8 cellular contexts compared by ENCODE assay signal in the genomic region with DNA sequence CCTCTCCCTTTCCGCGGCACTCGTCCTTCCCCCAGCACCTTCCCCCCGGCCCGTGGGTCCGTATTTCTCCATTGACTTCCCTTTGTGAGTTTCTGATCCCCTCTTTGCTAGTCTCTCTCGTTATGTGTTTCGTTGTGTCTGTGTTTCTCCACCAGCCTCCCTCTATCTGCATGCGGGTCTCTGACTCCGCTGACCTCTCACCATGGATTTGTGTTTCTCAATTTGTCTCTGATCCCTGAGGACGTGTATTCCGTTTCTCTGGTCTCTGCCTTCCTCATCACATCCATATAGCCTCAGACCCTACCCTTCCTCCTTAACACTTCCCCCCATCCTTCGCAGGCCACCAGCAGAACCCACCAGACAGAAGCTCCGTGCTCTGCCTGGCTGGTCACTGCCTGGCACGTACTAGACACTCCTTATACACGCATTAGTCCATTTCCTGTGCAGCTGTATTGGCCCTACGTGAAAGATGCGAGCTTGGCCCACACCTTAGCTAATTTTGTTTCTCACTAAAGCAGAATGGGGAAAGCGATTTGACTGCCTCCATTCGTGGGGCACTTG. TPM values are rescaled to one million over a fixed set of nuclear protein-coding genes. Genes with fewer than 3 reads are reported as not detected.
A peak's percentile ranks its signal among the peaks of the same experiment; 100 is the strongest.
DNase-seq lines count a peak whose midpoint lies in the region; ATAC-seq, FAIRE-seq and TF ChIP-seq lines count a peak whose summit lies in the region.

No MANE protein-coding gene starts in this region.

- TF ChIP-seq EP300 in GM12878 (IDR thresholded peaks at IDR 0.05; ENCODE audit: borderline replicate concordance in 1 of 2, control insufficient read depth in 1 of 2, low read depth in 2 of 2, low read length in 2 of 2), result no peak

- no peak for TF ChIP-seq RAD21 in GM12878 (IDR thresholded peaks at IDR 0.05; ENCODE audit: insufficient read depth, low read depth, low read length)

- SMC1A ChIA-PET in GM12878 (lab: Charles Lee; ENCODE audit: uncharacterized antibody, unreplicated experiment), result no interaction called here

- H3K9me3 ChIP-seq in GM12878 (replicated peaks; ENCODE audit: control insufficient read depth, insufficient read depth, low read length) (no peaks in the 10 kb centered on the region), subcutaneous abdominal adipose tissue (ENCODE audit: control insufficient read depth in 5 of 5, low read length in 5 of 5) (no peaks in the 10 kb centered on the region)

- H4K20me1 ChIP-seq in GM12878 (ENCODE audit: control insufficient read depth, insufficient read depth), result no peaks in the 10 kb centered on the region

- peak overlapping the region; percentile 69 for H3K27ac ChIP-seq in GM12878 (ENCODE audit: control insufficient read depth, insufficient read depth)
- peak overlapping the region; percentile 66 for H3K27ac ChIP-seq in subcutaneous abdominal adipose tissue (ENCODE audit: low read depth, low read length)

- in situ Hi-C loops in G401 (cut with HindIII; ENCODE audit: low sequenced_read_pairs), result no loop called here
- in situ Hi-C loops in GM12878 (cut with MboI), result loop anchor here (10.0 to 25.0 kb wide), 3 partner anchors 464 to 1563 kb away; no protein-coding TSS in a partner anchor

- H3K27me3 ChIP-seq in GM12878 (replicated peaks in 1 of 2; ENCODE audit: control insufficient read depth in 2 of 2, insufficient read depth in 2 of 2, low read length in 1 of 2), result no peaks in the 10 kb centered on the region
- H3K27me3 ChIP-seq in subcutaneous abdominal adipose tissue (ENCODE audit: control insufficient read depth in 5 of 5, insufficient read depth in 4 of 5, low read length in 5 of 5), result no peaks in the 10 kb centered on the region

- CTCF ChIA-PET in GM12878 (lab: Yijun Ruan, JAX), result interaction anchor here (0.6 to 1.7 kb wide), 3 partner anchors 8 to 211 kb away, joined by 3 to 5 read pairs (median 4); a partner anchor contains a TSS

- POLR2A ChIA-PET in GM12878 (lab: Charles Lee), result interaction anchor here (0.9 kb wide), 1 partner anchor 8 kb away, joined by 3 read pairs; a partner anchor contains a TSS

- H3K4me2 ChIP-seq in GM12878 (ENCODE audit: control insufficient read depth, insufficient read depth), result peak overlapping the region; percentile 79

- DNase-seq in G401 (ENCODE audit: low spot score), result peak; percentile 25
- no peak for DNase-seq in Jurkat, Clone E6-1 (ENCODE audit: low read depth, low spot score)
- no peak for DNase-seq in GM12878 (ENCODE audit: low read depth, low spot score)
- DNase-seq in left kidney (ENCODE audit: low read depth, low spot score), result peak; percentile 41
- no peak for DNase-seq in H54 (ENCODE audit: insufficient read length, low spot score)

- H2AFZ ChIP-seq in GM12878 (ENCODE audit: control insufficient read depth, low read depth, low read length), result peak overlapping the region; percentile 84

- 6% methylated on average over 14 of the region's 20 CpGs for WGBS in GM12878 (ENCODE audit: insufficient coverage, insufficient replicate concordance, low lambda C conversion rate, missing lambda C conversion rate)

- no peak for FAIRE-seq in GM12878 (lab: Jason Lieb, UNC)
- no peak for FAIRE-seq in H54 (lab: Jason Lieb, UNC)

- intact Hi-C loops in GM12878 (cut with micrococcal nuclease; ENCODE audit: unreplicated experiment), result loop anchor here (5.0 kb wide), 1 partner anchor 93 kb away; a partner anchor contains a TSS

- no TSS peak for BruUV-seq in GM12878 (replicated peaks; lab: Mats Ljungman, UMichigan)

- peaks cover 6 to 9% of the 10 kb centered on the region in 2 experiments; a peak in 3 of 4 replicates for H3K36me3 ChIP-seq in GM12878 (ENCODE audit: control insufficient read depth in 2 of 2, insufficient read depth in 2 of 2, low read length in 1 of 2)
- peaks cover 0 to 20% (median 18%) of the 10 kb centered on the region in 5 donors for H3K36me3 ChIP-seq in subcutaneous abdominal adipose tissue (ENCODE audit: control insufficient read depth in 5 of 5, insufficient read depth in 5 of 5, low read length in 5 of 5)

- TF ChIP-seq POLR2A in GM12878 (IDR thresholded peaks at IDR 0.05; ENCODE audit: low read depth, low read length), result no peak
- TF ChIP-seq POLR2A in H54 (IDR thresholded peaks at IDR 0.05; ENCODE audit: low read depth, low read length), result no peak

- H3K9ac ChIP-seq in GM12878 (ENCODE audit: control insufficient read depth, insufficient read depth, low read length) (peak overlapping the region; percentile 82), subcutaneous abdominal adipose tissue (ENCODE audit: low read length in 5 of 5) (peak overlapping the region; percentile 54 to 98 (median 94))

- peak overlapping the region; percentile 90 for H3K4me3 ChIP-seq in Jurkat, Clone E6-1 (ENCODE audit: low read length)
- peak overlapping the region; percentile 85 for H3K4me3 ChIP-seq in GM12878
- peak overlapping the region; percentile 72 to 88 (median 87) for H3K4me3 ChIP-seq in subcutaneous abdominal adipose tissue (ENCODE audit: low read depth in 1 of 5, low read length in 5 of 5)

- RAD21 ChIA-PET in GM12878 (lab: Charles Lee; ENCODE audit: unreplicated experiment), result no interaction called here

- H3K79me2 ChIP-seq in GM12878 (ENCODE audit: control insufficient read depth, insufficient read depth, low read length), result peaks cover 13% of the 10 kb centered on the region

- no peak for TF ChIP-seq CTCF in GM12878 (IDR thresholded peaks at IDR 0.05 in 2 of 3, conservative IDR thresholded peaks at IDR 0.05 in 1 of 3; ENCODE audit: control insufficient read depth in 2 of 3, extremely low read depth in 1 of 3, insufficient read depth in 1 of 3, low read depth in 3 of 3, low read length in 3 of 3)

- ATAC-seq in GM12878, result peak; percentile 18
- ATAC-seq in HG02588 (IDR thresholded peaks at IDR 0.05; ENCODE audit: unreplicated experiment), result no peak
- no peak for ATAC-seq in HG03432 (IDR thresholded peaks at IDR 0.05; ENCODE audit: unreplicated experiment)

- H3K4me1 ChIP-seq in GM12878 (ENCODE audit: control insufficient read depth, insufficient read depth, low read length) (peaks cover 3% of the 10 kb centered on the region; the same call in 1 of the 2 replicates), subcutaneous abdominal adipose tissue (ENCODE audit: control insufficient read depth in 5 of 5, insufficient read depth in 5 of 5, low read length in 5 of 5) (peaks cover 3 to 38% (median 26%) of the 10 kb centered on the region in 5 donors)

RNA-seq across cellular contexts. Expression of a gene that starts 0.6 kb away (rescaled TPM):
- total RNA-seq in G401 (2014; rRNA removed; shearing (Covaris generic)), result 28.3 and 46.6 TPM in 2 replicates
- 15.8 TPM for polyA plus RNA-seq in Jurkat, Clone E6-1 (2012; ENCODE audit: insufficient read depth, insufficient read length)
- total RNA-seq in GM12878 (2013; cell fraction: nucleolus; rRNA removed), result 26.8 and 28.4 TPM in 2 replicates
- total RNA-seq in GM12878 (2014; rRNA removed) (22.9 and 23.2 TPM in 2 replicates), GM12878 (2014; rRNA removed; fragmentation: Illumina TruSeq; extraction: Trizol) (8.4 and 9.8 TPM in 2 replicates), GM12878 (2021) (22.5 and 23.6 TPM in 2 replicates)
- polyA plus RNA-seq in GM12878 (2011; ENCODE audit: low read depth), result 10.5 TPM
- polyA plus RNA-seq in GM12878 (2011; rRNA removed) (3.1 and 7.2 TPM in 2 replicates), GM12878 (2014; fragmentation: Illumina TruSeq; extraction: Trizol) (2.4 and 8.3 TPM in 2 replicates), GM12878 (2014; fragmentation: Nextera tagmentation; extraction: Ambion mirVana) (1 to 10 TPM in 1 of 2 experiments, under 1 TPM in 1; 0.34 to 2.3 TPM), GM12878 (2014; rRNA removed) (23.2 and 24.5 TPM in 2 replicates), GM12878 (2016; fragmentation: Nextera tagmentation; extraction: Ambion mirVana) (10 to 100 TPM; 25.9 to 27.3 TPM)
- 11.3 and 16.8 TPM in 2 replicates for polyA plus RNA-seq in GM12878 (2011; cell fraction: cytosol; rRNA removed)
- polyA plus RNA-seq in GM12878 (2011; cell fraction: nucleus; rRNA removed), result 28.7 and 28.9 TPM in 2 replicates
- polyA plus RNA-seq in GM12878 (2012), result 17.3 and 18.5 TPM in 2 replicates
- polyA minus RNA-seq in GM12878 (2011; rRNA and poly(A)+ RNA removed), result 6.2 and 11.6 TPM in 2 replicates
- polyA minus RNA-seq in GM12878 (2011; cell fraction: cytosol; rRNA and poly(A)+ RNA removed), result 4.4 and 4.5 TPM in 2 replicates
- polyA minus RNA-seq in GM12878 (2011; cell fraction: nucleus; rRNA and poly(A)+ RNA removed), result 10.5 and 17.5 TPM in 2 replicates

RNA-seq across cellular contexts. Expression of a gene that starts 8.5 kb away (rescaled TPM):
- total RNA-seq in G401 (2014; rRNA removed; shearing (Covaris generic)), result 126 and 127 TPM in 2 replicates
- 112 TPM for polyA plus RNA-seq in Jurkat, Clone E6-1 (2012; ENCODE audit: insufficient read depth, insufficient read length)
- 67.6 and 67.8 TPM in 2 replicates for total RNA-seq in GM12878 (2013; cell fraction: nucleolus; rRNA removed)
- total RNA-seq in GM12878 (2014; rRNA removed), result 36.2 and 44.8 TPM in 2 replicates
- total RNA-seq in GM12878 (2014; rRNA removed; fragmentation: Illumina TruSeq; extraction: Trizol), result 40.3 and 44.9 TPM in 2 replicates
- total RNA-seq in GM12878 (2021), result 121 and 127 TPM in 2 replicates
- 76.7 TPM for polyA plus RNA-seq in GM12878 (2011; ENCODE audit: low read depth)
- 96.0 and 138 TPM in 2 replicates for polyA plus RNA-seq in GM12878 (2011; rRNA removed)
- 152 and 160 TPM in 2 replicates for polyA plus RNA-seq in GM12878 (2011; cell fraction: cytosol; rRNA removed)
- polyA plus RNA-seq in GM12878 (2011; cell fraction: nucleus; rRNA removed), result 55.1 and 67.2 TPM in 2 replicates
- polyA plus RNA-seq in GM12878 (2012), result 162 and 175 TPM in 2 replicates
- polyA plus RNA-seq in GM12878 (2014; fragmentation: Illumina TruSeq; extraction: Trizol), result 41.8 and 89.6 TPM in 2 replicates
- polyA plus RNA-seq in GM12878 (2014; fragmentation: Nextera tagmentation; extraction: Ambion mirVana), result 10 to 100 TPM; 35.7 to 46.6 TPM
- 144 and 157 TPM in 2 replicates for polyA plus RNA-seq in GM12878 (2014; rRNA removed)
- polyA plus RNA-seq in GM12878 (2016; fragmentation: Nextera tagmentation; extraction: Ambion mirVana), result 100 to 1,000 TPM; 125 to 136 TPM
- polyA minus RNA-seq in GM12878 (2011; rRNA and poly(A)+ RNA removed), result 130 and 153 TPM in 2 replicates
- 29.7 and 39.8 TPM in 2 replicates for polyA minus RNA-seq in GM12878 (2011; cell fraction: cytosol; rRNA and poly(A)+ RNA removed)
- 32.4 and 35.7 TPM in 2 replicates for polyA minus RNA-seq in GM12878 (2011; cell fraction: nucleus; rRNA and poly(A)+ RNA removed)

RNA-seq across cellular contexts. Expression of a gene that starts 46.2 kb away (rescaled TPM):
- total RNA-seq in G401 (2014; rRNA removed; shearing (Covaris generic)), result 29.0 and 45.3 TPM in 2 replicates
- 89.2 TPM for polyA plus RNA-seq in Jurkat, Clone E6-1 (2012; ENCODE audit: insufficient read depth, insufficient read length)
- total RNA-seq in GM12878 (2013; cell fraction: nucleolus; rRNA removed), result 77.1 and 93.7 TPM in 2 replicates
- total RNA-seq in GM12878 (2014; rRNA removed) (29.3 and 32.4 TPM in 2 replicates), GM12878 (2014; rRNA removed; fragmentation: Illumina TruSeq; extraction: Trizol) (22.6 and 26.2 TPM in 2 replicates), GM12878 (2021) (34.3 and 47.0 TPM in 2 replicates)
- 40.4 TPM for polyA plus RNA-seq in GM12878 (2011; ENCODE audit: low read depth)
- polyA plus RNA-seq in GM12878 (2011; rRNA removed) (26.7 and 37.8 TPM in 2 replicates), GM12878 (2014; fragmentation: Illumina TruSeq; extraction: Trizol) (10.7 and 27.6 TPM in 2 replicates), GM12878 (2014; fragmentation: Nextera tagmentation; extraction: Ambion mirVana) (10 to 100 TPM in 1 of 2 experiments, 1 to 10 TPM in 1; 3.3 to 11.1 TPM), GM12878 (2014; rRNA removed) (44.1 and 51.8 TPM in 2 replicates), GM12878 (2016; fragmentation: Nextera tagmentation; extraction: Ambion mirVana) (10 to 100 TPM in 1 of 2 experiments, 1 to 10 TPM in 1; 9.0 to 14.5 TPM)
- polyA plus RNA-seq in GM12878 (2011; cell fraction: cytosol; rRNA removed), result 33.1 and 39.8 TPM in 2 replicates
- 225 and 240 TPM in 2 replicates for polyA plus RNA-seq in GM12878 (2011; cell fraction: nucleus; rRNA removed)
- 50.5 and 58.2 TPM in 2 replicates for polyA plus RNA-seq in GM12878 (2012)
- 11.3 and 19.0 TPM in 2 replicates for polyA minus RNA-seq in GM12878 (2011; rRNA and poly(A)+ RNA removed)
- polyA minus RNA-seq in GM12878 (2011; cell fraction: cytosol; rRNA and poly(A)+ RNA removed), result 10.3 and 14.2 TPM in 2 replicates
- polyA minus RNA-seq in GM12878 (2011; cell fraction: nucleus; rRNA and poly(A)+ RNA removed), result 25.0 and 38.2 TPM in 2 replicates

Comparison
In these comparisons a context has a peak if more than half of its experiments do, and no peak if none do; other contexts are left out.
1. DNase-seq: peak in G401 (single experiment) and left kidney (single experiment); none in Jurkat, Clone E6-1 (single experiment), GM12878 (single experiment) and H54 (single experiment).
2. Peak in every context shown above with its lines, with median percentiles within 50 percentile points of each other: H3K4me3 ChIP-seq.